ENCODE assay signal across 9 cellular contexts in the genomic region with DNA sequence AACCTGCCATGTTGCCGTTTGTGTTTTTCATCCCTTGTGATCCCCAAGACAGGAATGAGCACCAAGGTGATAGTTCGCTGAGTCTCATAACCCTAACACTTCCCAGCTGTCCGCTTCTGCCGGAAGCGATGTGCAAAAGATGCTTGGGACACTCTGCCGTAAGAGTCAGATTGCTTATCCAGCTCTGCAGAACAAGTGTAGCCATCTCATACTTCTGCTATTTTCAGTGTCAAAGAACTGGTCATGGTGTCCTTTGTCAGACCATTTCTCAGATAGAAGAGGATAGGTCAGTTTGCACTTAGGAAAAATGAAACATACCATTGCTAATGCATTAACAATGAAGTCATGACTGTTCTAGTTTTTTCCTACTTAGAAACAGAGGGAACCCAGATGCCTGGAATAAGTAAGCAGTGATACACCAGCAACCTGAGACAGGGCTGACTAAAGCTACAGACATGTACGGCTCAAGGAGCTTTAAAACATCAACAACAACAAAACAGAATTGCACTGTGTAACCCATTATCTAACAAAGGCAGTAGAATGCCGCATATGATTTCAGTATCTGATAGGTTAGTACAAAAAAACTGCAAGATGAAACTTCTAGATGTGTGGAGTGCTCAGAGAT. TPM values are rescaled to one million over a fixed set of nuclear protein-coding genes. Genes with fewer than 3 reads are reported as not detected.
DNase-seq lines count a peak whose midpoint lies in the region; ATAC-seq and TF ChIP-seq lines count a peak whose summit lies in the region.
"Had no signal": no experiment of that assay in that cellular context is flagged by ENCODE, and none has a peak within 500 bp of the region (broad histone marks: within the 10 kb centered on the region; RNA-seq: fewer than 3 reads in every experiment).

No MANE protein-coding gene starts in this region.

- no peak overlapping the region for H3K4me3 Mint-ChIP-seq in activated CD8-positive, alpha-beta T cell treated with anti-CD3 and anti-CD28 coated beads for 36 hours
- H3K4me3 Mint-ChIP-seq: stimulated activated naive CD8-positive, alpha-beta T cell treated with anti-CD3 and anti-CD28 coated beads, Interleukin-15, Interleukin-2, amounts not matched to agents 100 ng/mL and 50 ng/mL, for 24 hours had no signal

- H3K4me1 Mint-ChIP-seq in activated CD8-positive, alpha-beta T cell treated with anti-CD3 and anti-CD28 coated beads for 36 hours (ENCODE audit: low read depth): no peaks in the 10 kb centered on the region

- no peak for ATAC-seq in activated CD8-positive, alpha-beta T cell treated with anti-CD3 and anti-CD28 coated beads for 36 hours

- H3K9me3 ChIP-seq in SJSA1 (replicated peaks): no peaks in the 10 kb centered on the region

- TF ChIP-seq CTCF in fibroblast of the aortic adventitia (IDR thresholded peaks at IDR 0.05; ENCODE audit: insufficient read depth, low read length): no peak
- TF ChIP-seq CTCF in activated CD8-positive, alpha-beta T cell treated with anti-CD3 and anti-CD28 coated beads for 36 hours (IDR thresholded peaks at IDR 0.05): no peak

- DNase-seq in Daoy (ENCODE audit: low read depth): peak; percentile 86
- DNase-seq in SJSA1 (ENCODE audit: low read depth in 1 of 2, low spot score in 2 of 2): peak; percentile 74 to 90
- peak; percentile 88 for DNase-seq in fibroblast of the aortic adventitia (ENCODE audit: low read depth)
- DNase-seq in pons (ENCODE audit: low spot score): peak; percentile 70
- DNase-seq in NK-92 (lab: John Stamatoyannopoulos, UW; ENCODE audit: unreplicated experiment): no peak
- DNase-seq in H7: no peak
- DNase-seq in OCI-M1 (lab: John Stamatoyannopoulos, UW): no peak
- no peak for DNase-seq in activated CD8-positive, alpha-beta T cell treated with anti-CD3 and anti-CD28 coated beads for 36 hours

- no peaks in the 10 kb centered on the region for H3K9me3 Mint-ChIP-seq in activated CD8-positive, alpha-beta T cell treated with anti-CD3 and anti-CD28 coated beads for 36 hours
- H3K9me3 Mint-ChIP-seq: stimulated activated naive CD8-positive, alpha-beta T cell treated with anti-CD3 and anti-CD28 coated beads, Interleukin-15, Interleukin-2, amounts not matched to agents 100 ng/mL and 50 ng/mL, for 24 hours had no signal

- CTCF ChIA-PET in activated CD8-positive, alpha-beta T cell treated with anti-CD3 and anti-CD28 coated beads for 36 hours (lab: Charles Lee): no interaction called here

- no peak overlapping the region for H3K4me3 ChIP-seq in SJSA1
- peak overlapping the region; percentile 40 for H3K4me3 ChIP-seq in fibroblast of the aortic adventitia (ENCODE audit: low read depth, low read length)
- H3K4me3 ChIP-seq in H7 (ENCODE audit: insufficient read depth, low read depth, low read length): no peak overlapping the region

- H3K27ac ChIP-seq in SJSA1: peak overlapping the region; percentile 80

- H3K27me3 Mint-ChIP-seq in activated CD8-positive, alpha-beta T cell treated with anti-CD3 and anti-CD28 coated beads for 36 hours: peaks cover 7% of the 10 kb centered on the region

- no peaks in the 10 kb centered on the region for H3K36me3 ChIP-seq in SJSA1
- no peaks in the 10 kb centered on the region for H3K36me3 ChIP-seq in H7 (replicated peaks; ENCODE audit: control insufficient read depth, insufficient read depth, low read length)

- no peaks in the 10 kb centered on the region for H3K27me3 ChIP-seq in SJSA1 (replicated peaks)
- H3K27me3 ChIP-seq in H7 (ENCODE audit: control insufficient read depth, insufficient read depth, low read length): no peaks in the 10 kb centered on the region

- H3K27ac Mint-ChIP-seq in activated CD8-positive, alpha-beta T cell treated with anti-CD3 and anti-CD28 coated beads for 36 hours: no peak overlapping the region
- H3K27ac Mint-ChIP-seq: stimulated activated naive CD8-positive, alpha-beta T cell treated with anti-CD3 and anti-CD28 coated beads, Interleukin-15, Interleukin-2, amounts not matched to agents 100 ng/mL and 50 ng/mL, for 24 hours had no signal

- H3K4me1 ChIP-seq in SJSA1 (replicated peaks): peaks cover 46% of the 10 kb centered on the region

- H3K36me3 Mint-ChIP-seq in activated CD8-positive, alpha-beta T cell treated with anti-CD3 and anti-CD28 coated beads for 36 hours (ENCODE audit: low read depth): no peaks in the 10 kb centered on the region

- intact Hi-C loops in activated CD8-positive, alpha-beta T cell treated with anti-CD3 and anti-CD28 coated beads for 36 hours (cut with micrococcal nuclease): no loop called here

- POLR2A ChIA-PET in activated CD8-positive, alpha-beta T cell treated with anti-CD3 and anti-CD28 coated beads for 36 hours (lab: Charles Lee): no interaction called here

RNA-seq across cellular contexts. Expression of a gene that starts 15.0 kb away (rescaled TPM):
- 2.4 and 6.7 TPM in 2 replicates for total RNA-seq in Daoy (2014; rRNA removed; shearing (Covaris generic))
- total RNA-seq in SJSA1 (2014; rRNA removed; shearing (Covaris generic)): 1.5 and 9.4 TPM in 2 replicates
- total RNA-seq in fibroblast of the aortic adventitia (ENCODE audit: low replicate concordance): 2.3 and 5.6 TPM in 2 replicates
- total RNA-seq in H7 (2014; rRNA removed; shearing (Covaris generic)): 0.52 and 0.74 TPM in 2 replicates
- not detected for total RNA-seq in activated CD8-positive, alpha-beta T cell treated with anti-CD3 and anti-CD28 coated beads for 36 hours

Comparison
In these comparisons a context has a peak if more than half of its experiments do, and no peak if none do; other contexts are left out.
1. DNase-seq: peak in Daoy (single experiment), SJSA1 (2 of 2), fibroblast of the aortic adventitia (single experiment) and pons (single experiment); none in NK-92 (single experiment), H7 (single experiment), OCI-M1 (single experiment) and activated CD8-positive, alpha-beta T cell treated with anti-CD3 and anti-CD28 coated beads for 36 hours (single experiment).